Comparison of ENCODE assay signal across 34 cellular contexts in the genomic region with DNA sequence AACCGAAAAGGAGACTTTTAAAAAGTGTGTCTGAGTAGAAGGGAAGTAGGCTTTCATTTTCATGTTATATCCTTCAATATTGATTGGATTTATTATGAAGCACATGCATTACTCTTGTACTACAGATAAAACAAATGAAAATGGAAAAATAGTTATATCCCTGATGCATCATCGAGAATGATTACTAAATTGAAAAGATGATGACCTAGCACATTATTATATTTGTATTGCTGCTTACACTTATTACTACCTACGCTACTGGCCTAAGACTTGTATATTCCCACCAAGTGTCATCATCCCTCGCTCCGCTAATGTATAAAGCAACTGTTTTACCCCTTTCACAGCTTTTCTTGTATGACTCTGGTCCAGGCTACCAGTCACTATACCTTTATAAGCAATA.
"Had no signal": no experiment of that assay in that cellular context is flagged by ENCODE, and none has a peak within 500 bp of the region (broad histone marks: within the 10 kb centered on the region; RNA-seq: fewer than 3 reads in every experiment).

No MANE protein-coding gene starts in this region.

- H3K27ac Mint-ChIP-seq: activated B cell treated with CpG ODN at 0.5 μM for 24 hours; activated CD4-positive, alpha-beta memory T cell treated with anti-CD3 and anti-CD28 coated beads for 36 hours; activated CD4-positive, alpha-beta T cell treated with anti-CD3 and anti-CD28 coated beads for 36 hours; activated CD4-positive, alpha-beta T cell treated with anti-CD3 and anti-CD28 coated beads, Interleukin-2, amount 10 ng/mL, durations not matched to agents 24 days and 14 days; activated CD8-positive, alpha-beta memory T cell treated with anti-CD3 and anti-CD28 coated beads, Interleukin-2, amount 10 ng/mL, durations not matched to agents 7 days and 5 days; activated CD8-positive, alpha-beta T cell treated with anti-CD3 and anti-CD28 coated beads, Interleukin-2, amount 10 ng/mL, durations not matched to agents 7 days and 5 days; activated naive CD4-positive, alpha-beta T cell treated with anti-CD3 and anti-CD28 coated beads, Interleukin-2, amount 10 ng/mL, durations not matched to agents 7 days and 5 days; activated naive CD4-positive, alpha-beta T cell treated with anti-CD3 and anti-CD28 coated beads, Interleukin-2, amount 50 U/mL, for 72 hours; activated naive CD8-positive, alpha-beta T cell treated with anti-CD3 and anti-CD28 coated beads, Interleukin-2, amount 10 ng/mL, durations not matched to agents 7 days and 5 days; activated T-helper 1 cell treated with anti-CD3 and anti-CD28 coated beads, Interleukin-12 subunit alpha, Interleukin-12 subunit beta, Interleukin-2, Interleukin-4 antibody, amounts not matched to agents 30 ng/mL and 10 ng/mL and 1 ng/mL, durations not matched to agents 14 hours and 24 hours and 36 hours; activated T-helper 2 cell treated with anti-CD3 and anti-CD28 coated beads, Interferon-gamma antibody, Interleukin-2, Interleukin-4, amounts not matched to agents 10 μg/mL and 5 μg/mL and 100 μg/mL, durations not matched to agents 14 hours and 24 hours and 36 hours; brain; T-helper 17 cell; T-helper 2 cell treated with Interferon-gamma antibody and Interleukin-4, amounts not matched to agents 5 μg/mL and 100 μg/mL, for 36 hours had no signal

- H3K9me3 Mint-ChIP-seq: activated B cell treated with CpG ODN at 0.5 μM for 24 hours; activated CD4-positive, alpha-beta memory T cell treated with anti-CD3 and anti-CD28 coated beads for 36 hours; activated CD4-positive, alpha-beta T cell treated with anti-CD3 and anti-CD28 coated beads, Interleukin-2, amount 10 ng/mL, durations not matched to agents 24 days and 14 days; activated naive CD4-positive, alpha-beta T cell treated with anti-CD3 and anti-CD28 coated beads, Interleukin-2, amount 10 ng/mL, durations not matched to agents 7 days and 5 days; activated naive CD4-positive, alpha-beta T cell treated with anti-CD3 and anti-CD28 coated beads, Interleukin-2, amount 50 U/mL, for 72 hours; activated T-helper 1 cell treated with anti-CD3 and anti-CD28 coated beads, Interleukin-12 subunit alpha, Interleukin-12 subunit beta, Interleukin-2, Interleukin-4 antibody, amounts not matched to agents 30 ng/mL and 10 ng/mL and 1 ng/mL, durations not matched to agents 14 hours and 24 hours and 36 hours; activated T-helper 2 cell treated with anti-CD3 and anti-CD28 coated beads, Interferon-gamma antibody, Interleukin-2, Interleukin-4, amounts not matched to agents 10 μg/mL and 5 μg/mL and 100 μg/mL, durations not matched to agents 14 hours and 24 hours and 36 hours; brain; T-helper 2 cell treated with Interferon-gamma antibody and Interleukin-4, amounts not matched to agents 5 μg/mL and 100 μg/mL, for 36 hours had no signal

- H3K4me3 Mint-ChIP-seq: activated B cell treated with CpG ODN at 0.5 μM for 24 hours; activated CD4-positive, alpha-beta memory T cell treated with anti-CD3 and anti-CD28 coated beads for 36 hours; activated CD4-positive, alpha-beta T cell treated with anti-CD3 and anti-CD28 coated beads for 36 hours; activated CD4-positive, alpha-beta T cell treated with anti-CD3 and anti-CD28 coated beads, Interleukin-2, amount 10 ng/mL, durations not matched to agents 24 days and 14 days; activated CD8-positive, alpha-beta memory T cell treated with anti-CD3 and anti-CD28 coated beads, Interleukin-2, amount 10 ng/mL, durations not matched to agents 7 days and 5 days; activated CD8-positive, alpha-beta T cell treated with anti-CD3 and anti-CD28 coated beads, Interleukin-2, amount 10 ng/mL, durations not matched to agents 7 days and 5 days; activated naive CD4-positive, alpha-beta T cell treated with anti-CD3 and anti-CD28 coated beads, Interleukin-2, amount 10 ng/mL, durations not matched to agents 7 days and 5 days; activated naive CD8-positive, alpha-beta T cell treated with anti-CD3 and anti-CD28 coated beads, Interleukin-2, amount 10 ng/mL, durations not matched to agents 7 days and 5 days; activated T-helper 1 cell treated with anti-CD3 and anti-CD28 coated beads, Interleukin-12 subunit alpha, Interleukin-12 subunit beta, Interleukin-2, Interleukin-4 antibody, amounts not matched to agents 30 ng/mL and 10 ng/mL and 1 ng/mL, durations not matched to agents 14 hours and 24 hours and 36 hours; brain; T-helper 17 cell; T-helper 2 cell treated with Interferon-gamma antibody and Interleukin-4, amounts not matched to agents 5 μg/mL and 100 μg/mL, for 36 hours had no signal

- H3K27me3 Mint-ChIP-seq: activated B cell treated with CpG ODN at 0.5 μM for 24 hours; activated CD4-positive, alpha-beta memory T cell treated with anti-CD3 and anti-CD28 coated beads for 36 hours; activated CD4-positive, alpha-beta T cell treated with anti-CD3 and anti-CD28 coated beads for 36 hours; activated CD4-positive, alpha-beta T cell treated with anti-CD3 and anti-CD28 coated beads, Interleukin-2, amount 10 ng/mL, durations not matched to agents 24 days and 14 days; activated CD8-positive, alpha-beta memory T cell treated with anti-CD3 and anti-CD28 coated beads, Interleukin-2, amount 10 ng/mL, durations not matched to agents 7 days and 5 days; activated naive CD4-positive, alpha-beta T cell treated with anti-CD3 and anti-CD28 coated beads, Interleukin-2, amount 10 ng/mL, durations not matched to agents 7 days and 5 days; activated naive CD8-positive, alpha-beta T cell treated with anti-CD3 and anti-CD28 coated beads, Interleukin-2, amount 10 ng/mL, durations not matched to agents 7 days and 5 days; brain; T-helper 17 cell had no signal

- H3K36me3 ChIP-seq: ascending aorta, breast epithelium, cardiac muscle cell, colonic mucosa, esophagus squamous epithelium, gastroesophageal sphincter, WERI-Rb-1 had no signal

- ATAC-seq: activated CD4-positive, alpha-beta T cell treated with anti-CD3 and anti-CD28 coated beads for 36 hours; activated CD4-positive, CD25-positive, alpha-beta regulatory T cell treated with anti-CD3 and anti-CD28 coated beads, Interleukin-2, amount 50 U/mL, for 24 hours; activated CD8-positive, alpha-beta memory T cell treated with anti-CD3 and anti-CD28 coated beads, Interleukin-2, amount 10 ng/mL, durations not matched to agents 7 days and 5 days; activated CD8-positive, alpha-beta T cell treated with anti-CD3 and anti-CD28 coated beads, Interleukin-2, amount 10 ng/mL, durations not matched to agents 7 days and 5 days; activated naive CD4-positive, alpha-beta T cell treated with anti-CD3 and anti-CD28 coated beads, Interleukin-2, amount 50 U/mL, for 72 hours; gastroesophageal sphincter; T-helper 17 cell had no signal

- H3K36me3 Mint-ChIP-seq: activated CD4-positive, alpha-beta memory T cell treated with anti-CD3 and anti-CD28 coated beads for 36 hours; activated CD8-positive, alpha-beta memory T cell treated with anti-CD3 and anti-CD28 coated beads, Interleukin-2, amount 10 ng/mL, durations not matched to agents 7 days and 5 days; activated naive CD4-positive, alpha-beta T cell treated with anti-CD3 and anti-CD28 coated beads, Interleukin-2, amount 10 ng/mL, durations not matched to agents 7 days and 5 days; activated naive CD4-positive, alpha-beta T cell treated with anti-CD3 and anti-CD28 coated beads, Interleukin-2, amount 50 U/mL, for 72 hours; activated naive CD8-positive, alpha-beta T cell treated with anti-CD3 and anti-CD28 coated beads, Interleukin-2, amount 10 ng/mL, durations not matched to agents 7 days and 5 days; brain had no signal

- DNase-seq: activated B cell treated with CpG ODN at 0.5 μM for 24 hours; activated CD4-positive, alpha-beta memory T cell treated with anti-CD3 and anti-CD28 coated beads for 36 hours; activated CD4-positive, alpha-beta T cell treated with anti-CD3 and anti-CD28 coated beads for 36 hours; activated CD4-positive, alpha-beta T cell treated with anti-CD3 and anti-CD28 coated beads, Interleukin-2, amount 10 ng/mL, durations not matched to agents 24 days and 14 days; activated CD8-positive, alpha-beta memory T cell treated with anti-CD3 and anti-CD28 coated beads, Interleukin-2, amount 10 ng/mL, durations not matched to agents 7 days and 5 days; activated CD8-positive, alpha-beta memory T cell treated with anti-CD3 and anti-CD28 coated beads, Interleukin-2, amount 50 U/mL, for 4 hours; activated CD8-positive, alpha-beta T cell treated with anti-CD3 and anti-CD28 coated beads, Interleukin-2, amount 10 ng/mL, durations not matched to agents 7 days and 5 days; activated effector memory CD4-positive, alpha-beta T cell treated with anti-CD3 and anti-CD28 coated beads, Interleukin-2, amount 50 U/mL, for 16 hours; activated naive CD4-positive, alpha-beta T cell treated with anti-CD3 and anti-CD28 coated beads, Interleukin-2, amount 10 ng/mL, durations not matched to agents 7 days and 5 days; activated naive CD8-positive, alpha-beta T cell treated with anti-CD3 and anti-CD28 coated beads, Interleukin-2, amount 10 ng/mL, durations not matched to agents 7 days and 5 days; activated T-cell treated with anti-CD3 and anti-CD28 coated beads, Interleukin-2, amount 50 U/mL, for 1 hour; activated T-cell treated with anti-CD3 and anti-CD28 coated beads, Interleukin-2, amount 50 U/mL, for 48 hours; central memory CD4-positive, alpha-beta T cell; cerebellar nuclear complex; colonic mucosa; effector CD8-positive, alpha-beta T cell; esophagus squamous epithelium; foreskin melanocyte; T-helper 1 cell; T-helper 17 cell; T1000; WERI-Rb-1 had no signal

- H3K27me3 ChIP-seq: ascending aorta, breast epithelium, cardiac muscle cell, colonic mucosa, esophagus squamous epithelium, gastroesophageal sphincter had no signal

- H3K9me3 ChIP-seq: ascending aorta, breast epithelium, colonic mucosa, esophagus squamous epithelium, gastroesophageal sphincter had no signal

- H3K4me1 ChIP-seq: ascending aorta, breast epithelium, colonic mucosa, esophagus squamous epithelium, gastroesophageal sphincter had no signal

- H3K4me3 ChIP-seq: ascending aorta, breast epithelium, cardiac muscle cell, colonic mucosa, esophagus squamous epithelium, gastroesophageal sphincter had no signal

- H3K27ac ChIP-seq: ascending aorta, breast epithelium, cardiac muscle cell, colonic mucosa, epithelial cell of prostate, esophagus squamous epithelium, gastroesophageal sphincter, WERI-Rb-1 had no signal

- FAIRE-seq: endothelial cell of umbilical vein had no signal

- H3K4me1 Mint-ChIP-seq: activated B cell treated with CpG ODN at 0.5 μM for 24 hours; activated CD4-positive, alpha-beta T cell treated with anti-CD3 and anti-CD28 coated beads for 36 hours; activated CD4-positive, alpha-beta T cell treated with anti-CD3 and anti-CD28 coated beads, Interleukin-2, amount 10 ng/mL, durations not matched to agents 24 days and 14 days; activated CD8-positive, alpha-beta memory T cell treated with anti-CD3 and anti-CD28 coated beads, Interleukin-2, amount 10 ng/mL, durations not matched to agents 7 days and 5 days; activated naive CD4-positive, alpha-beta T cell treated with anti-CD3 and anti-CD28 coated beads, Interleukin-2, amount 10 ng/mL, durations not matched to agents 7 days and 5 days; activated naive CD8-positive, alpha-beta T cell treated with anti-CD3 and anti-CD28 coated beads, Interleukin-2, amount 10 ng/mL, durations not matched to agents 7 days and 5 days; T-helper 17 cell had no signal
